14 cellular contexts compared by ENCODE assay signal in the genomic region with DNA sequence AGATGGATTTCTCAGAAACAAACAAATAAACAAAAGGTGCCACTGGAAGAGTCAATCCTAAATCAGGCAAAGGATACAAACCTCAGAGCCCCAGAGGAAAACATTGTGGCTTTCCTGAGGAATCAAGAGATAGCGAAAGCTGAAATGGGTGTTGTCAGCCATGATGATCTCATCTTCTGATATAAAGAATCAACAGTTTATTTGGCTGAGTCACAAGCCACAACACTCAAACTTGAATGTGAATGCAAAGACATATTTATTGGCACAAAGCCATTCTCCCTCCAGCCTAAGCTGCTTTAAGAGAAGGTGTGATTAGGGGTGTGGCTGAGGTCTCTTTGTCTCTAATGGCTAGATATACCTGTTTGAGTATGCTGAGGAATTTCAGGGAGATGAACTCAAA.
DNase-seq lines count a peak whose midpoint lies in the region; ATAC-seq and TF ChIP-seq lines count a peak whose summit lies in the region.
"Had no signal": no experiment of that assay in that cellular context is flagged by ENCODE, and none has a peak within 500 bp of the region (broad histone marks: within the 10 kb centered on the region; RNA-seq: fewer than 3 reads in every experiment).

No MANE protein-coding gene starts in this region.

- H3K4me3 ChIP-seq in ACC112 (ENCODE audit: low read depth, low read length) (peak overlapping the region; percentile 39; the same call in 1 of the 2 replicates), HCT116 (replicated peaks in 1 of 2; ENCODE audit: low read depth in 1 of 2, low read length in 2 of 2) (no peak overlapping the region), fibroblast of mammary gland (ENCODE audit: control insufficient read depth, low read depth, low read length) (no peak overlapping the region)
- H3K4me3 ChIP-seq: esophagus squamous epithelium, SJCRH30 had no signal

- H3K36me3 ChIP-seq in ACC112 (ENCODE audit: insufficient read depth, low read length) = no peaks in the 10 kb centered on the region
- no peaks in the 10 kb centered on the region for H3K36me3 ChIP-seq in HCT116 (ENCODE audit: control insufficient read depth in 1 of 2, insufficient read depth in 2 of 2, low read length in 2 of 2)
- H3K36me3 ChIP-seq: esophagus squamous epithelium, SJCRH30 had no signal

- H3K9me3 Mint-ChIP-seq in stimulated activated effector memory CD8-positive, alpha-beta T cell treated with anti-CD3 and anti-CD28 coated beads, Interleukin-12 subunit alpha, Interleukin-12 subunit beta, amount 100 ng/mL, for 72 hours = peaks cover 2% of the 10 kb centered on the region

- no peak overlapping the region for H3K27ac Mint-ChIP-seq in stimulated activated effector memory CD8-positive, alpha-beta T cell treated with anti-CD3 and anti-CD28 coated beads, Interleukin-12 subunit alpha, Interleukin-12 subunit beta, amount 100 ng/mL, for 72 hours
- H3K27ac Mint-ChIP-seq: naive thymus-derived CD8-positive, alpha-beta T cell had no signal

- intact Hi-C loops in HCT116 (cut with micrococcal nuclease) = no loop called here

- no peaks in the 10 kb centered on the region for H3K4me1 Mint-ChIP-seq in stimulated activated effector memory CD8-positive, alpha-beta T cell treated with anti-CD3 and anti-CD28 coated beads, Interleukin-12 subunit alpha, Interleukin-12 subunit beta, amount 100 ng/mL, for 72 hours
- H3K4me1 Mint-ChIP-seq: naive thymus-derived CD8-positive, alpha-beta T cell had no signal

- no peak overlapping the region for H3K9ac ChIP-seq in HCT116 (ENCODE audit: low read length)

- RAD21 ChIA-PET in HCT116 (lab: Charles Lee; ENCODE audit: low non-redundant PET in 1 of 2, low total read pairs in 2 of 2, uncharacterized antibody in 2 of 2, unreplicated experiment in 2 of 2) = no interaction called here

- peak; percentile 41 for DNase-seq in HCT116 (ENCODE audit: low read depth, low spot score)
- peak; percentile 96 for DNase-seq in RWPE1 (ENCODE audit: low spot score)
- peak; percentile 82 for DNase-seq in fibroblast of mammary gland (ENCODE audit: low read depth)
- no peak for DNase-seq in stimulated activated effector memory CD8-positive, alpha-beta T cell treated with anti-CD3 and anti-CD28 coated beads, Interleukin-12 subunit alpha, Interleukin-12 subunit beta, amount 100 ng/mL, for 72 hours (ENCODE audit: low spot score in 2 of 2)
- no peak for DNase-seq in NCI-H1417 (lab: John Stamatoyannopoulos, UW)
- DNase-seq in caudate nucleus (lab: John Stamatoyannopoulos, UW) = no peak
- DNase-seq: central memory CD4-positive, alpha-beta T cell; esophagus squamous epithelium; islet precursor cell; KBM-7; naive thymus-derived CD8-positive, alpha-beta T cell; SJCRH30 had no signal

- no TSS peak for BruUV-seq in HCT116 (replicated peaks; lab: Mats Ljungman, UMichigan)

- no peak for TF ChIP-seq POLR2A in HCT116 (IDR thresholded peaks at IDR 0.05; ENCODE audit: borderline replicate concordance, extremely low read depth, insufficient read depth, insufficient read length)

- peak; percentile 64 for ATAC-seq in HCT116
- ATAC-seq in HG03565 (IDR thresholded peaks at IDR 0.05; ENCODE audit: unreplicated experiment) = no peak
- ATAC-seq in stimulated activated effector memory CD8-positive, alpha-beta T cell treated with anti-CD3 and anti-CD28 coated beads, Interleukin-12 subunit alpha, Interleukin-12 subunit beta, amount 100 ng/mL, for 72 hours = no peak
- ATAC-seq: naive thymus-derived CD8-positive, alpha-beta T cell had no signal

- H3K9me3 ChIP-seq in HCT116 (ENCODE audit: control insufficient read depth in 1 of 2, insufficient read depth in 1 of 2, low read depth in 1 of 2, low read length in 2 of 2) = peaks cover 0 to 3% of the 10 kb centered on the region in 2 experiments; a peak in 1 of 4 replicates
- H3K9me3 ChIP-seq: esophagus squamous epithelium, SJCRH30 had no signal

- H3K79me2 ChIP-seq in ACC112 (ENCODE audit: control insufficient read depth, insufficient read depth, low read length, unreplicated experiment) (no peaks in the 10 kb centered on the region), HCT116 (ENCODE audit: insufficient read depth, low read length) (no peaks in the 10 kb centered on the region)

- H3K4me1 ChIP-seq in ACC112 (ENCODE audit: control insufficient read depth, insufficient read depth, low read length, unreplicated experiment) (peaks cover 33% of the 10 kb centered on the region), HCT116 (ENCODE audit: control insufficient read depth in 1 of 2, insufficient read depth in 2 of 2, low read length in 2 of 2) (peaks cover 0 to 8% of the 10 kb centered on the region in 2 experiments; a peak in 2 of 4 replicates)
- H3K4me1 ChIP-seq: SJCRH30 had no signal

- no peak for TF ChIP-seq RAD21 in HCT116 (IDR thresholded peaks at IDR 0.05; ENCODE audit: low read depth)

- no peak overlapping the region for H3K4me3 Mint-ChIP-seq in stimulated activated effector memory CD8-positive, alpha-beta T cell treated with anti-CD3 and anti-CD28 coated beads, Interleukin-12 subunit alpha, Interleukin-12 subunit beta, amount 100 ng/mL, for 72 hours
- H3K4me3 Mint-ChIP-seq: naive thymus-derived CD8-positive, alpha-beta T cell had no signal

- H4K20me1 ChIP-seq in HCT116 (ENCODE audit: insufficient read depth) = no peaks in the 10 kb centered on the region

- no peaks in the 10 kb centered on the region for H3K36me3 Mint-ChIP-seq in stimulated activated effector memory CD8-positive, alpha-beta T cell treated with anti-CD3 and anti-CD28 coated beads, Interleukin-12 subunit alpha, Interleukin-12 subunit beta, amount 100 ng/mL, for 72 hours
- H3K36me3 Mint-ChIP-seq: naive thymus-derived CD8-positive, alpha-beta T cell had no signal

- H3K4me2 ChIP-seq in HCT116 (ENCODE audit: low read length) = peak overlapping the region; percentile 6; the same call in 1 of the 2 replicates

- H3K27ac ChIP-seq in ACC112 (ENCODE audit: low read depth, low read length) (peak overlapping the region; percentile 95), HCT116 (ENCODE audit: low read depth, low read length) (no peak overlapping the region), RWPE1 (no peak overlapping the region), caudate nucleus (ENCODE audit: low read depth, low read length) (no peak overlapping the region)
- H3K27ac ChIP-seq: esophagus squamous epithelium, SJCRH30 had no signal

- POLR2A ChIA-PET in HCT116 (lab: Charles Lee) = no interaction called here
- POLR2A ChIA-PET in RWPE1 (lab: Yijun Ruan, JAX; ENCODE audit: low non-redundant PET) = no interaction called here

- H3K9me2 ChIP-seq in HCT116 (ENCODE audit: insufficient read depth) = no peaks in the 10 kb centered on the region

- H2AFZ ChIP-seq in ACC112 (ENCODE audit: low read length, unreplicated experiment) (no peak overlapping the region), HCT116 (ENCODE audit: low read depth, low read length, poor library complexity, severe bottlenecking) (no peak overlapping the region)

- CTCF ChIA-PET in HCT116 (lab: Charles Lee) = no interaction called here
- CTCF ChIA-PET in RWPE1 (lab: Yijun Ruan, JAX) = interaction anchor here (1.0 to 2.2 kb wide), 3 partner anchors 26 to 280 kb away, joined by 3 to 10 read pairs (median 4); no protein-coding TSS in a partner anchor

- H3K27me3 ChIP-seq in ACC112 (ENCODE audit: insufficient read depth, low read length) (no peaks in the 10 kb centered on the region), HCT116 (ENCODE audit: insufficient read depth, low read length) (no peaks in the 10 kb centered on the region)
- H3K27me3 ChIP-seq: esophagus squamous epithelium, SJCRH30 had no signal

- no peak for TF ChIP-seq CTCF in HCT116 (IDR thresholded peaks at IDR 0.05 in 2 of 3, conservative IDR thresholded peaks at IDR 0.05 in 1 of 3; ENCODE audit: borderline replicate concordance in 1 of 3, insufficient read depth in 1 of 3, low read depth in 2 of 3, low read length in 2 of 3)
- TF ChIP-seq CTCF in RWPE1 (conservative IDR thresholded peaks at IDR 0.05; ENCODE audit: low read depth) = no peak
- TF ChIP-seq CTCF in fibroblast of mammary gland (conservative IDR thresholded peaks at IDR 0.05; ENCODE audit: control insufficient read depth, insufficient read depth, low read depth, low read length) = no peak

TF ChIP-seq in HCT116, 20 proteins besides CTCF, POLR2A, EP300 and RAD21:
- no peak for TF ChIP-seq JUND (IDR thresholded peaks at IDR 0.05)
- TF ChIP-seq CBX3 (IDR thresholded peaks at IDR 0.05; ENCODE audit: low read depth) = no peak
- peak; percentile 25 for TF ChIP-seq SP1 (IDR thresholded peaks at IDR 0.05; ENCODE audit: low read depth)

Comparison
In these comparisons a context has a peak if more than half of its experiments do, and no peak if none do; other contexts are left out.
1. DNase-seq: peak in HCT116 (single experiment), RWPE1 (single experiment) and fibroblast of mammary gland (single experiment); none in stimulated activated effector memory CD8-positive, alpha-beta T cell treated with anti-CD3 and anti-CD28 coated beads, Interleukin-12 subunit alpha, Interleukin-12 subunit beta, amount 100 ng/mL, for 72 hours (0 of 2), NCI-H1417 (0 of 3) and caudate nucleus (0 of 61).